ENCODE assay signal across 32 cellular contexts in genomic region chr12:11310336-11310735, GRCh38. TPM values are rescaled to one million over a fixed set of nuclear protein-coding genes. Genes with fewer than 3 reads are reported as not detected.
"Had no signal": no experiment of that assay in that cellular context is flagged by ENCODE, and none has a peak within 500 bp of the region (broad histone marks: within the 10 kb centered on the region; RNA-seq: fewer than 3 reads in every experiment).

Gene PRB4 (minus strand): TSS chr12:11310436. CDS start chr12:11310398, 38 bp downstream.

- H3K27me3 ChIP-seq: stomach, suprapubic skin, testis, thyroid gland, tibial artery, tibial nerve, transverse colon, upper lobe of left lung, upper lobe of right lung, uterus, vagina had no signal

- ATAC-seq: stimulated activated effector memory CD8-positive, alpha-beta T cell treated with anti-CD3 and anti-CD28 coated beads, Interleukin-12 subunit alpha, Interleukin-12 subunit beta, amount 100 ng/mL, for 72 hours; stimulated activated memory B cell treated with anti-CD40 and anti-IgM and Interleukin-4, amounts not matched to agents 10 μg/mL and 1 μg/mL and 100 μg/mL, for 72 hours; stimulated activated naive B cell treated with anti-CD40 and anti-IgM and Interleukin-4, amounts not matched to agents 10 μg/mL and 1 μg/mL and 100 μg/mL, for 72 hours; stimulated activated naive CD8-positive, alpha-beta T cell treated with anti-CD3 and anti-CD28 coated beads, Interleukin-15, amount 100 ng/mL, for 72 hours; stimulated activated naive CD8-positive, alpha-beta T cell treated with anti-CD3 and anti-CD28 coated beads, Interleukin-15, Interleukin-2, amounts not matched to agents 100 U/mL and 50 U/mL, for 24 hours; upper lobe of right lung had no signal

- H3K27ac ChIP-seq: stomach, suprapubic skin, testis, thoracic aorta, thyroid gland, tibial artery, tibial nerve, transverse colon, upper lobe of left lung, upper lobe of right lung, uterus, vagina had no signal

- H3K4me3 Mint-ChIP-seq: stimulated activated effector memory CD8-positive, alpha-beta T cell treated with anti-CD3 and anti-CD28 coated beads, Interleukin-12 subunit alpha, Interleukin-12 subunit beta, amount 100 ng/mL, for 72 hours; stimulated activated memory B cell treated with anti-CD40 and anti-IgM and Interleukin-4, amounts not matched to agents 10 μg/mL and 1 μg/mL and 100 μg/mL, for 72 hours; stimulated activated naive B cell treated with anti-CD40 and anti-IgM and Interleukin-4, amounts not matched to agents 10 μg/mL and 1 μg/mL and 100 μg/mL, for 72 hours; stimulated activated naive CD8-positive, alpha-beta T cell treated with anti-CD3 and anti-CD28 coated beads, Interleukin-15, amount 100 ng/mL, for 72 hours; stimulated activated naive CD8-positive, alpha-beta T cell treated with anti-CD3 and anti-CD28 coated beads, Interleukin-15, Interleukin-2, amounts not matched to agents 100 ng/mL and 50 ng/mL, for 24 hours; type B pancreatic cell had no signal

- H3K36me3 Mint-ChIP-seq: stimulated activated effector memory CD8-positive, alpha-beta T cell treated with anti-CD3 and anti-CD28 coated beads, Interleukin-12 subunit alpha, Interleukin-12 subunit beta, amount 100 ng/mL, for 72 hours had no signal

- DNase-seq: stimulated activated CD4-positive, alpha-beta T cell treated with anti-CD3 and anti-CD28 coated beads, Interleukin-2, amount 100 ng/mL, for 48 hours; stimulated activated CD4-positive, alpha-beta T cell treated with anti-CD3 and anti-CD28 coated beads, Interleukin-4, amount 100 ng/mL, for 1 hour; stimulated activated CD4-positive, alpha-beta T cell treated with anti-CD3 and anti-CD28 coated beads, Interleukin-4, amount 100 ng/mL, for 24 hours; stimulated activated CD4-positive, alpha-beta T cell treated with anti-CD3 and anti-CD28 coated beads, Interleukin-4, amount 100 ng/mL, for 4 hours; stimulated activated CD8-positive, alpha-beta memory T cell treated with anti-CD3 and anti-CD28 coated beads, Interleukin-4, amount 100 ng/mL, for 48 hours; stimulated activated naive B cell treated with anti-CD40 and anti-IgM and Interleukin-4, amounts not matched to agents 10 μg/mL and 1 μg/mL and 100 μg/mL, for 72 hours; stimulated activated naive CD4-positive, alpha-beta T cell; stimulated activated naive CD4-positive, alpha-beta T cell treated with Interleukin-2 at 50 U/mL for 16 hours; stimulated activated naive CD8-positive, alpha-beta T cell treated with anti-CD3 and anti-CD28 coated beads, Interleukin-15, amount 100 ng/mL, for 72 hours; stimulated activated naive CD8-positive, alpha-beta T cell treated with anti-CD3 and anti-CD28 coated beads, Interleukin-15, Interleukin-2, amounts not matched to agents 100 U/mL and 50 U/mL, for 24 hours; stomach; substantia nigra; testis; thyroid gland; tibial artery; transverse colon; trophoblast cell; upper lobe of left lung; upper lobe of right lung; uterus had no signal

- H3K4me1 Mint-ChIP-seq: stimulated activated effector memory CD8-positive, alpha-beta T cell treated with anti-CD3 and anti-CD28 coated beads, Interleukin-12 subunit alpha, Interleukin-12 subunit beta, amount 100 ng/mL, for 72 hours; stimulated activated memory B cell treated with anti-CD40 and anti-IgM and Interleukin-4, amounts not matched to agents 10 μg/mL and 1 μg/mL and 100 μg/mL, for 72 hours; stimulated activated naive B cell treated with anti-CD40 and anti-IgM and Interleukin-4, amounts not matched to agents 10 μg/mL and 1 μg/mL and 100 μg/mL, for 72 hours; stimulated activated naive CD8-positive, alpha-beta T cell treated with anti-CD3 and anti-CD28 coated beads, Interleukin-15, amount 100 ng/mL, for 72 hours had no signal

- H3K36me3 ChIP-seq: stomach, suprapubic skin, thoracic aorta, thyroid gland, tibial artery, tibial nerve, transverse colon, upper lobe of left lung, upper lobe of right lung, uterus, vagina had no signal

- H3K9me3 ChIP-seq: testis, thoracic aorta, thyroid gland, transverse colon, upper lobe of left lung, upper lobe of right lung, uterus, vagina had no signal

- H3K27ac Mint-ChIP-seq: stimulated activated effector memory CD8-positive, alpha-beta T cell treated with anti-CD3 and anti-CD28 coated beads, Interleukin-12 subunit alpha, Interleukin-12 subunit beta, amount 100 ng/mL, for 72 hours; stimulated activated memory B cell treated with anti-CD40 and anti-IgM and Interleukin-4, amounts not matched to agents 10 μg/mL and 1 μg/mL and 100 μg/mL, for 72 hours; stimulated activated naive B cell treated with anti-CD40 and anti-IgM and Interleukin-4, amounts not matched to agents 10 μg/mL and 1 μg/mL and 100 μg/mL, for 72 hours; stimulated activated naive CD8-positive, alpha-beta T cell treated with anti-CD3 and anti-CD28 coated beads, Interleukin-15, amount 100 ng/mL, for 72 hours; stimulated activated naive CD8-positive, alpha-beta T cell treated with anti-CD3 and anti-CD28 coated beads, Interleukin-15, Interleukin-2, amounts not matched to agents 100 ng/mL and 50 ng/mL, for 24 hours; type B pancreatic cell had no signal

- H3K4me1 ChIP-seq: stomach, suprapubic skin, testis, thyroid gland, tibial artery, tibial nerve, transverse colon, upper lobe of left lung, upper lobe of right lung, uterus, vagina had no signal

- H3K4me3 ChIP-seq: stomach, suprapubic skin, testis, thoracic aorta, thyroid gland, tibial artery, tibial nerve, transverse colon, upper lobe of left lung, upper lobe of right lung, uterus, vagina had no signal

- H3K27me3 Mint-ChIP-seq: stimulated activated memory B cell treated with anti-CD40 and anti-IgM and Interleukin-4, amounts not matched to agents 10 μg/mL and 1 μg/mL and 100 μg/mL, for 72 hours; stimulated activated naive B cell treated with anti-CD40 and anti-IgM and Interleukin-4, amounts not matched to agents 10 μg/mL and 1 μg/mL and 100 μg/mL, for 72 hours; stimulated activated naive CD8-positive, alpha-beta T cell treated with anti-CD3 and anti-CD28 coated beads, Interleukin-15, amount 100 ng/mL, for 72 hours; stimulated activated naive CD8-positive, alpha-beta T cell treated with anti-CD3 and anti-CD28 coated beads, Interleukin-15, Interleukin-2, amounts not matched to agents 100 ng/mL and 50 ng/mL, for 24 hours; type B pancreatic cell had no signal

RNA-seq across cellular contexts. Expression of gene PRB4, which starts in this region (rescaled TPM):
- total RNA-seq: stomach, subcutaneous adipose tissue, suprapubic skin, temporal lobe, testis, thoracic aorta, thyroid gland, tibial nerve, transverse colon, upper lobe of right lung, ureter, urinary bladder, uterus, vagina had no signal
